Comparison of ENCODE assay signal across 8 cellular contexts in the genomic region with DNA sequence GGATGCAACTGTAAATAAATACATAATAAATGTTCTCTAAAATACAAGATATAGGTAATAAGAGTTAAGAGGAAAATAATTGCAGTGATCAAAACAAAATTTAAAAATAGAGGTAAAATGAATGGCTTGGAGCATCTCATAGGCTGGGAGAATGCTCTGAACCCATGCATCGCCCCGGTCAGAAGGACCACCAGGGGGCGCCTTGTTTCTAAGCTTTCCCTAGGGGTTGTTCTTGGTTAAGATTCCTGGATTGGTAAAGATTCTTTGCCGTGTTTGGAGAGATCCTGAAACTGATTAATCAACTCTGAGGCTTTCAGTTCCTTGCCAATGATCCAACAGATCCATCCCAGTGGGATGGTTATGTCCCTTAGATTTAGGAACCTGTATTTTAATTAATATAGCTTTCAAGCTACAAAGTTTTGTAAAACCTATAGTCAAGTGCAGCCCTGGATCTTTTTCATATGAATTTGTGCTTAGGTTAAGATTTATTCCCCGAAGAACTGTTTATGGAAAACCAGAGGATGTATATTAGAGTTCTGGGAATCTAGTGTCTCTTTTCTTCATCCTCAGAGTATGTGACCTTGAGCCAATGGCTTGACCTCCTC. TPM values are rescaled to one million over a fixed set of nuclear protein-coding genes. Genes with fewer than 3 reads are reported as not detected.
DNase-seq lines count a peak whose midpoint lies in the region; ATAC-seq and TF ChIP-seq lines count a peak whose summit lies in the region.

No MANE protein-coding gene starts in this region.

- H3K9me3 ChIP-seq in DOHH2 (ENCODE audit: control insufficient read depth, insufficient read depth, low read length): no peaks in the 10 kb centered on the region
- H3K9me3 ChIP-seq in Loucy (ENCODE audit: insufficient read depth, low read depth, low read length): no peaks in the 10 kb centered on the region
- no peaks in the 10 kb centered on the region for H3K9me3 ChIP-seq in RWPE2 (ENCODE audit: severe bottlenecking)
- no peaks in the 10 kb centered on the region for H3K9me3 ChIP-seq in osteoblast (ENCODE audit: low read depth, low read length)
- H3K9me3 ChIP-seq in thoracic aorta: no peaks in the 10 kb centered on the region

- peak; percentile 80 for TF ChIP-seq CTCF in DOHH2 (IDR thresholded peaks at IDR 0.05; ENCODE audit: low read depth, low read length, poor library complexity, severe bottlenecking)
- peak; percentile 83 for TF ChIP-seq CTCF in Loucy (conservative IDR thresholded peaks at IDR 0.05; ENCODE audit: low read length)
- peak; percentile 100 for TF ChIP-seq CTCF in RWPE2 (IDR thresholded peaks at IDR 0.05; ENCODE audit: poor library complexity, severe bottlenecking)
- peak; percentile 89 for TF ChIP-seq CTCF in foreskin keratinocyte (conservative IDR thresholded peaks at IDR 0.05)
- peak; percentile 95 for TF ChIP-seq CTCF in osteoblast (IDR thresholded peaks at IDR 0.05; ENCODE audit: extremely low read depth, low read depth, low read length)
- TF ChIP-seq CTCF in thoracic aorta (IDR thresholded peaks at IDR 0.05): peak; percentile 82

- no peaks in the 10 kb centered on the region for H3F3A ChIP-seq in DOHH2 (ENCODE audit: control insufficient read depth, insufficient read depth)
- H3F3A ChIP-seq in Loucy (ENCODE audit: low read depth): no peaks in the 10 kb centered on the region

- no peaks in the 10 kb centered on the region for H3K9me2 ChIP-seq in DOHH2 (replicated peaks; ENCODE audit: control insufficient read depth, low read length)
- H3K9me2 ChIP-seq in Loucy (replicated peaks; ENCODE audit: low read depth, low read length): no peaks in the 10 kb centered on the region

- H3K36me3 ChIP-seq in DOHH2 (ENCODE audit: control insufficient read depth, low read length) (no peaks in the 10 kb centered on the region), Loucy (ENCODE audit: insufficient read depth, low read length) (no peaks in the 10 kb centered on the region), RWPE2 (ENCODE audit: low read depth) (no peaks in the 10 kb centered on the region), osteoblast (ENCODE audit: insufficient read depth, low read length) (no peaks in the 10 kb centered on the region), thoracic aorta (no peaks in the 10 kb centered on the region)

- H3K4me2 ChIP-seq in DOHH2 (ENCODE audit: low read length) (no peak overlapping the region), Loucy (ENCODE audit: low read depth, low read length, poor library complexity, severe bottlenecking) (no peak overlapping the region), osteoblast (ENCODE audit: insufficient read depth, low read length) (no peak overlapping the region)

- no peak overlapping the region for H3K9ac ChIP-seq in Loucy (ENCODE audit: low read depth, low read length, poor library complexity, severe bottlenecking)

- H3K4me1 ChIP-seq in DOHH2 (ENCODE audit: control insufficient read depth, low read length): peaks cover 6% of the 10 kb centered on the region
- H3K4me1 ChIP-seq in Loucy (ENCODE audit: insufficient read depth, low read length, poor library complexity, severe bottlenecking): no peaks in the 10 kb centered on the region
- H3K4me1 ChIP-seq in RWPE2 (ENCODE audit: insufficient read depth, poor library complexity, severe bottlenecking): peaks cover 8% of the 10 kb centered on the region
- H3K4me1 ChIP-seq in foreskin keratinocyte: no peaks in the 10 kb centered on the region
- peaks cover 3% of the 10 kb centered on the region for H3K4me1 ChIP-seq in osteoblast (ENCODE audit: insufficient read depth, low read length)
- H3K4me1 ChIP-seq in thoracic aorta (ENCODE audit: control insufficient read depth in 1 of 2, low read depth in 2 of 2): peaks cover 0 to 11% of the 10 kb centered on the region in 2 donors

- H3K79me2 ChIP-seq in DOHH2 (ENCODE audit: control insufficient read depth, low read length) (no peaks in the 10 kb centered on the region), Loucy (ENCODE audit: insufficient read depth, low read length) (no peaks in the 10 kb centered on the region), osteoblast (ENCODE audit: insufficient read depth, low read length) (no peaks in the 10 kb centered on the region)

- H4K20me1 ChIP-seq in DOHH2 (ENCODE audit: control insufficient read depth, insufficient read depth, low read depth, low read length) (no peaks in the 10 kb centered on the region), Loucy (ENCODE audit: insufficient read depth, low read length, poor library complexity, severe bottlenecking) (no peaks in the 10 kb centered on the region), osteoblast (ENCODE audit: insufficient read depth, low read length) (no peaks in the 10 kb centered on the region)

- H3K27me3 ChIP-seq in DOHH2 (ENCODE audit: control insufficient read depth, low read length): peaks cover 17% of the 10 kb centered on the region
- H3K27me3 ChIP-seq in Loucy (ENCODE audit: insufficient read depth, low read length, poor library complexity, severe bottlenecking): no peaks in the 10 kb centered on the region
- H3K27me3 ChIP-seq in RWPE2 (ENCODE audit: insufficient read depth, poor library complexity, severe bottlenecking): peaks cover 18% of the 10 kb centered on the region
- H3K27me3 ChIP-seq in foreskin keratinocyte: peaks cover 23% of the 10 kb centered on the region
- H3K27me3 ChIP-seq in osteoblast (ENCODE audit: insufficient read depth, low read length): peaks cover 34% of the 10 kb centered on the region
- H3K27me3 ChIP-seq in thoracic aorta (replicated peaks; ENCODE audit: insufficient read depth): no peaks in the 10 kb centered on the region

- DNase-seq in RWPE2 (ENCODE audit: low spot score) (peak; percentile 86), foreskin keratinocyte (peak in 1 of 2 donors; percentile 35), osteoblast (ENCODE audit: insufficient read length, low spot score, missing footprints) (peak; percentile 78), thoracic aorta (ENCODE audit: low spot score) (peak; percentile 25)
- DNase-seq in activated effector memory CD4-positive, alpha-beta T cell treated with Interleukin-2 at 50 U/mL for 16 hours: peak; percentile 69

- no peak overlapping the region for H3K4me3 ChIP-seq in DOHH2 (ENCODE audit: low read length)
- no peak overlapping the region for H3K4me3 ChIP-seq in Loucy (ENCODE audit: low read length, poor library complexity, severe bottlenecking)
- no peak overlapping the region for H3K4me3 ChIP-seq in RWPE2 (ENCODE audit: severe bottlenecking)
- H3K4me3 ChIP-seq in osteoblast (ENCODE audit: insufficient read depth, low read length): no peak overlapping the region
- H3K4me3 ChIP-seq in thoracic aorta: no peak overlapping the region

- no peak overlapping the region for H3K27ac ChIP-seq in DOHH2 (ENCODE audit: low read depth, low read length)
- no peak overlapping the region for H3K27ac ChIP-seq in RWPE2 (ENCODE audit: poor library complexity, severe bottlenecking)
- no peak overlapping the region for H3K27ac ChIP-seq in foreskin keratinocyte
- H3K27ac ChIP-seq in osteoblast (ENCODE audit: low read depth, low read length): no peak overlapping the region
- no peak overlapping the region for H3K27ac ChIP-seq in thoracic aorta

- no peak overlapping the region for H2AFZ ChIP-seq in Loucy (ENCODE audit: low read length)
- H2AFZ ChIP-seq in osteoblast (ENCODE audit: low read length): no peak overlapping the region

- ATAC-seq in RWPE2 (ENCODE audit: low read depth) (peak; percentile 62), foreskin keratinocyte (peak; percentile 79), thoracic aorta (ENCODE audit: insufficient number of reproducible peaks, low FRiP score, low read depth) (no peak), GM21447 (IDR thresholded peaks at IDR 0.05; ENCODE audit: unreplicated experiment) (no peak)

RNA-seq across cellular contexts. Expression of a gene that starts 45.3 kb away (rescaled TPM):
- total RNA-seq in foreskin keratinocyte: 83.8 and 90.7 TPM in 2 replicates
- 39.6 and 49.8 TPM in 2 replicates for polyA plus RNA-seq in foreskin keratinocyte
- total RNA-seq in osteoblast: 68.4 and 72.2 TPM in 2 replicates
- 10 to 100 TPM; 25.5 to 30.5 TPM for total RNA-seq in thoracic aorta

RNA-seq across cellular contexts. Expression of a gene that starts 55.8 kb away (rescaled TPM):
- total RNA-seq in foreskin keratinocyte: 57.0 and 58.0 TPM in 2 replicates
- 89.9 and 91.1 TPM in 2 replicates for polyA plus RNA-seq in foreskin keratinocyte
- 19.5 and 23.0 TPM in 2 replicates for total RNA-seq in osteoblast
- total RNA-seq in thoracic aorta: 10 to 100 TPM; 16.8 to 21.1 TPM

Comparison
In these comparisons a context has a peak if more than half of its experiments do, and no peak if none do; other contexts are left out.
1. ATAC-seq: peak in RWPE2 (single experiment) and foreskin keratinocyte (single experiment); none in thoracic aorta (single experiment) and GM21447 (single experiment).
2. Peak in every context shown above with its lines, with median percentiles within 50 percentile points of each other: CTCF ChIP-seq.